Comparison of ENCODE assay signal across 11 cellular contexts in the genomic region with DNA sequence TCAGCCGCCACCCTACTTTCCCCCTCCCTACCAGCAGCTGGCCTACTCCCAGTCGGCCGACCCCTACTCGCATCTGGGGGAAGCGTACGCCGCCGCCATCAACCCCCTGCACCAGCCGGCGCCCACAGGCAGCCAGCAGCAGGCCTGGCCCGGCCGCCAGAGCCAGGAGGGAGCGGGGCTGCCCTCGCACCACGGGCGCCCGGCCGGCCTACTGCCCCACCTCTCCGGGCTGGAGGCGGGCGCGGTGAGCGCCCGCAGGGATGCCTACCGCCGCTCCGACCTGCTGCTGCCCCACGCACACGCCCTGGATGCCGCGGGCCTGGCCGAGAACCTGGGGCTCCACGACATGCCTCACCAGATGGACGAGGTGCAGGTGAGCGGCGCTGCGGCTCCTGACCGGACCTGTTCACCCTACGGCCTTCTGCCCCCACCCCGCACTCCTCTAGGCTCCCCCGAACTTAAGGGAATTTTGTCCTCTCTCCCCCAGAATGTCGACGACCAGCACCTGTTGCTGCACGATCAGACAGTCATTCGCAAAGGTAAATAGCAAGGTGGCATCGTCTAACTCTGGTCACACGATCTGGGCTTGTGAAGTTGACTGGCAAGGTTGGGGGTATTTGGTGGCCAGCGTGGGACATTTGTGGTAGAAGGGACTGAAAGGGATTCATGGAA. TPM values are rescaled to one million over a fixed set of nuclear protein-coding genes. Genes with fewer than 3 reads are reported as not detected.
DNase-seq lines count a peak whose midpoint lies in the region; ATAC-seq and TF ChIP-seq lines count a peak whose summit lies in the region.
"Had no signal": no experiment of that assay in that cellular context is flagged by ENCODE, and none has a peak within 500 bp of the region (broad histone marks: within the 10 kb centered on the region; RNA-seq: fewer than 3 reads in every experiment).

No MANE protein-coding gene starts in this region.

- H2AK5ac ChIP-seq in H9 (ENCODE audit: insufficient read length, low read length), result no peak overlapping the region

- no peak overlapping the region for H3K27ac Mint-ChIP-seq in H9

- in situ Hi-C loops in GM13977 (cut with MboI; ENCODE audit: low pct_unique_long_range_greater_than_20kb, low sequenced_read_pairs, unreplicated experiment), result no loop called here

- H3K4me3 ChIP-seq in iPS-11a (ENCODE audit: low read depth, low read length) (peak overlapping the region; percentile 92), skeletal muscle cell (ENCODE audit: low read depth, low read length) (peak overlapping the region; percentile 47)

- peak overlapping the region; percentile 74 for H3K14ac ChIP-seq in H9 (ENCODE audit: insufficient read depth, low read length)

- H3K79me2 ChIP-seq in H9 (ENCODE audit: insufficient read depth, low read length), result no peaks in the 10 kb centered on the region

- H2BK20ac ChIP-seq in H9 (ENCODE audit: low read depth, low read length, poor library complexity, severe bottlenecking), result no peak overlapping the region

- no peaks in the 10 kb centered on the region for H4K20me1 ChIP-seq in H9 (ENCODE audit: control insufficient read depth, insufficient read depth, insufficient read length)

- H2AFZ ChIP-seq in H9 (ENCODE audit: low read length), result no peak overlapping the region

- no peak for TF ChIP-seq CTCF in H9 (conservative IDR thresholded peaks at IDR 0.05)
- TF ChIP-seq CTCF in GM13977 (IDR thresholded peaks at IDR 0.05; ENCODE audit: extremely low read depth, insufficient read depth, missing control alignments), result no peak

- H4K8ac ChIP-seq in H9 (replicated peaks; ENCODE audit: insufficient read length, low read depth, low read length), result no peak overlapping the region

- H3K4me2 ChIP-seq in H9 (ENCODE audit: insufficient read depth, insufficient read length, low read length), result peak overlapping the region; percentile 97

- no peaks in the 10 kb centered on the region for H3K9me3 ChIP-seq in H9 (ENCODE audit: control insufficient read depth, low read depth, low read length)

- H3K79me1 ChIP-seq in H9 (ENCODE audit: insufficient read depth, low read depth, low read length, poor library complexity, severe bottlenecking), result no peaks in the 10 kb centered on the region

- peaks cover 8% of the 10 kb centered on the region for H3K4me1 ChIP-seq in H9 (ENCODE audit: insufficient read depth, low read length)

- H4K91ac ChIP-seq in H9 (ENCODE audit: insufficient read length, low read depth, low read length), result no peak overlapping the region

- H3K9ac ChIP-seq in H9 (ENCODE audit: extremely low read depth, insufficient read length, low read length), result peak overlapping the region; percentile 61

- ATAC-seq in GM18520 (IDR thresholded peaks at IDR 0.05; ENCODE audit: unreplicated experiment), result no peak

- peaks cover 38% of the 10 kb centered on the region for H3K23me2 ChIP-seq in H9 (ENCODE audit: insufficient read length, low read depth, low read length, poor library complexity, severe bottlenecking)

- no peak overlapping the region for H2BK120ac ChIP-seq in H9 (ENCODE audit: low read depth, low read length, poor library complexity, severe bottlenecking)

- H2BK5ac ChIP-seq in H9 (ENCODE audit: insufficient read length, low read length), result no peak overlapping the region

- DNase-seq in H9, result no peak
- DNase-seq in astrocyte of the hippocampus (ENCODE audit: low read depth, low spot score), result peak; percentile 51
- DNase-seq in skeletal muscle cell (ENCODE audit: low read depth), result no peak
- no peak for DNase-seq in middle frontal gyrus (ENCODE audit: extremely low spot score, low spot score)
- DNase-seq in GM13977 (ENCODE audit: low spot score), result no peak
- DNase-seq: aorta, T-helper 2 cell had no signal

- H2BK12ac ChIP-seq in H9 (ENCODE audit: insufficient read length, low read depth, low read length), result no peak overlapping the region

- H3T11ph ChIP-seq in H9 (ENCODE audit: low read length), result no peak overlapping the region

- H3K9me3 Mint-ChIP-seq in H9, result no peaks in the 10 kb centered on the region; a peak in 2 of 5 replicates

- H3K56ac ChIP-seq in H9 (ENCODE audit: insufficient read length, low read depth, low read length), result peak overlapping the region; percentile 22

- no peak overlapping the region for H3K18ac ChIP-seq in H9 (ENCODE audit: insufficient read length, low read depth, low read length)

- peaks cover 60 to 67% of the 10 kb centered on the region in 2 experiments for H3K4me1 Mint-ChIP-seq in H9

- peaks cover 0 to 38% (median 37%) of the 10 kb centered on the region in 3 experiments; a peak in 6 of 7 replicates for H3K36me3 Mint-ChIP-seq in H9 (ENCODE audit: insufficient read depth in 1 of 3, low read depth in 3 of 3)

- H3K27ac ChIP-seq in H9 (ENCODE audit: insufficient read length, low read depth, low read length), result no peak overlapping the region

- H3K27me3 Mint-ChIP-seq in H9 (ENCODE audit: low read depth), result peaks cover 37% of the 10 kb centered on the region

- H3K23ac ChIP-seq in H9 (ENCODE audit: insufficient read length, low read depth, low read length), result no peak overlapping the region

- peak overlapping the region; percentile 81 to 88 for H3K4me3 Mint-ChIP-seq in H9

- H3K4ac ChIP-seq in H9 (ENCODE audit: low read depth, low read length), result no peak overlapping the region

- no CpG with 5 or more reads among the region's 48 CpGs for WGBS in H9 (ENCODE audit: extremely low coverage, insufficient read length, low lambda C conversion rate)

- peaks cover 26% of the 10 kb centered on the region for H3K27me3 ChIP-seq in H9 (ENCODE audit: insufficient read depth, low read length)

- no peak overlapping the region for H2BK15ac ChIP-seq in H9 (ENCODE audit: low read depth, low read length)

- no peak overlapping the region for H4K5ac ChIP-seq in H9 (ENCODE audit: insufficient read length, low read depth, low read length)

RNA-seq across cellular contexts. Expression of gene TFAP2C, which starts 2.3 kb away (rescaled TPM):
- 22.5 and 24.3 TPM in 2 replicates for total RNA-seq in H9 (2021)
- total RNA-seq: fibroblast of lung, HT-29 had no signal
